1 cellular context compared by ENCODE assay signal in genomic region chr7:93981480-93981874, GRCh38.
A peak's percentile ranks its signal among the peaks of the same experiment; 100 is the strongest.
TF ChIP-seq lines count a peak whose summit lies in the region.

No MANE protein-coding gene starts in this region.

TF ChIP-seq in H1, 55 proteins besides CTCF, POLR2A, EP300 and RAD21 (continued from another document):
- peak; percentile 68 for TF ChIP-seq SP1 (IDR thresholded peaks at IDR 0.05; ENCODE audit: low read depth, low read length)
TF ChIP-seq in H1: peak in this region for 4.
